In genomic region chr18:13568443-13569392, GRCh38 we compare ENCODE assay signal across 8 cellular contexts.
DNase-seq lines count a peak whose midpoint lies in the region; ATAC-seq and TF ChIP-seq lines count a peak whose summit lies in the region.

No MANE protein-coding gene starts in this region.

- H3K4me1 Mint-ChIP-seq in activated CD4-positive, alpha-beta T cell treated with anti-CD3 and anti-CD28 coated beads, Interleukin-2, amount 10 ng/mL, durations not matched to agents 24 days and 14 days: peaks cover 52% of the 10 kb centered on the region
- H3K4me1 Mint-ChIP-seq in activated T-helper 17 cell treated with anti-CD3 and anti-CD28 coated beads, Interleukin-2, amount 50 U/mL, for 72 hours: peaks cover 27% of the 10 kb centered on the region
- peaks cover 79% of the 10 kb centered on the region for H3K4me1 Mint-ChIP-seq in stimulated activated naive CD8-positive, alpha-beta T cell treated with anti-CD3 and anti-CD28 coated beads, Interleukin-15, Interleukin-2, amounts not matched to agents 100 ng/mL and 50 ng/mL, for 24 hours (ENCODE audit: low read depth)
- no peaks in the 10 kb centered on the region for H3K4me1 Mint-ChIP-seq in MCF 10A (ENCODE audit: insufficient read depth, unreplicated experiment)

- intact Hi-C loops in activated CD4-positive, alpha-beta T cell treated with anti-CD3 and anti-CD28 coated beads, Interleukin-2, amount 10 ng/mL, durations not matched to agents 24 days and 14 days (cut with micrococcal nuclease): loop anchor here (1.0 kb wide), 1 partner anchor 9 kb away; no protein-coding TSS in a partner anchor
- intact Hi-C loops in MCF 10A (cut with micrococcal nuclease): no loop called here

- H3K9me3 Mint-ChIP-seq in activated CD4-positive, alpha-beta T cell treated with anti-CD3 and anti-CD28 coated beads, Interleukin-2, amount 10 ng/mL, durations not matched to agents 24 days and 14 days: no peaks in the 10 kb centered on the region
- H3K9me3 Mint-ChIP-seq in activated T-helper 17 cell treated with anti-CD3 and anti-CD28 coated beads, Interleukin-2, amount 50 U/mL, for 72 hours: no peaks in the 10 kb centered on the region
- H3K9me3 Mint-ChIP-seq in stimulated activated naive CD8-positive, alpha-beta T cell treated with anti-CD3 and anti-CD28 coated beads, Interleukin-15, Interleukin-2, amounts not matched to agents 100 ng/mL and 50 ng/mL, for 24 hours: no peaks in the 10 kb centered on the region
- no peaks in the 10 kb centered on the region for H3K9me3 Mint-ChIP-seq in MCF 10A (ENCODE audit: unreplicated experiment)

- DNase-seq in activated CD4-positive, alpha-beta T cell treated with anti-CD3 and anti-CD28 coated beads, Interleukin-2, amount 10 ng/mL, durations not matched to agents 24 days and 14 days: peak; percentile 72
- no peak for DNase-seq in activated CD4-positive, alpha-beta T cell treated with anti-CD3 and anti-CD28 coated beads, Interleukin-2, amount 50 U/mL, for 4 hours
- DNase-seq in DMS153 treated with DMSO at 0.1 percent for 48 hours (lab: John Stamatoyannopoulos, UW; ENCODE audit: unreplicated experiment) (no peak), MCF 10A (ENCODE audit: unreplicated experiment) (no peak), HT-29 (ENCODE audit: low spot score) (no peak)

- BruUV-seq in MCF 10A (replicated peaks; lab: Mats Ljungman, UMichigan): no TSS peak

- peak overlapping the region; percentile 70 for H3K4me3 Mint-ChIP-seq in activated CD4-positive, alpha-beta T cell treated with anti-CD3 and anti-CD28 coated beads, Interleukin-2, amount 10 ng/mL, durations not matched to agents 24 days and 14 days
- peak overlapping the region; percentile 76 for H3K4me3 Mint-ChIP-seq in activated T-helper 17 cell treated with anti-CD3 and anti-CD28 coated beads, Interleukin-2, amount 50 U/mL, for 72 hours
- H3K4me3 Mint-ChIP-seq in stimulated activated naive CD8-positive, alpha-beta T cell treated with anti-CD3 and anti-CD28 coated beads, Interleukin-15, Interleukin-2, amounts not matched to agents 100 ng/mL and 50 ng/mL, for 24 hours: peak overlapping the region; percentile 61
- no peak overlapping the region for H3K4me3 Mint-ChIP-seq in MCF 10A (ENCODE audit: unreplicated experiment)

- CTCF ChIA-PET in MCF 10A (lab: Yijun Ruan, JAX): interaction anchor here (0.6 to 3.2 kb wide), 2 partner anchors 11 to 200 kb away, joined by 3 to 11 read pairs; no protein-coding TSS in a partner anchor

- ATAC-seq in HG03045 (IDR thresholded peaks at IDR 0.05; ENCODE audit: unreplicated experiment): peak; percentile 57
- peak; percentile 81 for ATAC-seq in activated T-helper 17 cell treated with anti-CD3 and anti-CD28 coated beads, Interleukin-2, amount 50 U/mL, for 72 hours (replicated peaks)

- peaks cover 2% of the 10 kb centered on the region for H3K36me3 Mint-ChIP-seq in activated CD4-positive, alpha-beta T cell treated with anti-CD3 and anti-CD28 coated beads, Interleukin-2, amount 10 ng/mL, durations not matched to agents 24 days and 14 days (ENCODE audit: low read depth)
- H3K36me3 Mint-ChIP-seq in activated T-helper 17 cell treated with anti-CD3 and anti-CD28 coated beads, Interleukin-2, amount 50 U/mL, for 72 hours (ENCODE audit: low read depth): peaks cover 8% of the 10 kb centered on the region
- peaks cover 4% of the 10 kb centered on the region for H3K36me3 Mint-ChIP-seq in stimulated activated naive CD8-positive, alpha-beta T cell treated with anti-CD3 and anti-CD28 coated beads, Interleukin-15, Interleukin-2, amounts not matched to agents 100 ng/mL and 50 ng/mL, for 24 hours (ENCODE audit: low read depth)
- no peaks in the 10 kb centered on the region for H3K36me3 Mint-ChIP-seq in MCF 10A (ENCODE audit: insufficient read depth, unreplicated experiment)

- POLR2A ChIA-PET in MCF 10A (lab: Yijun Ruan, JAX): no interaction called here

- H3K27ac Mint-ChIP-seq in activated CD4-positive, alpha-beta T cell treated with anti-CD3 and anti-CD28 coated beads, Interleukin-2, amount 10 ng/mL, durations not matched to agents 24 days and 14 days: peak overlapping the region; percentile 89
- peak overlapping the region; percentile 92 for H3K27ac Mint-ChIP-seq in activated T-helper 17 cell treated with anti-CD3 and anti-CD28 coated beads, Interleukin-2, amount 50 U/mL, for 72 hours
- peak overlapping the region; percentile 90 for H3K27ac Mint-ChIP-seq in stimulated activated naive CD8-positive, alpha-beta T cell treated with anti-CD3 and anti-CD28 coated beads, Interleukin-15, Interleukin-2, amounts not matched to agents 100 ng/mL and 50 ng/mL, for 24 hours
- no peak overlapping the region for H3K27ac Mint-ChIP-seq in MCF 10A (ENCODE audit: low read depth, unreplicated experiment)

- H3K27me3 Mint-ChIP-seq in activated CD4-positive, alpha-beta T cell treated with anti-CD3 and anti-CD28 coated beads, Interleukin-2, amount 10 ng/mL, durations not matched to agents 24 days and 14 days: no peaks in the 10 kb centered on the region
- no peaks in the 10 kb centered on the region for H3K27me3 Mint-ChIP-seq in activated T-helper 17 cell treated with anti-CD3 and anti-CD28 coated beads, Interleukin-2, amount 50 U/mL, for 72 hours
- H3K27me3 Mint-ChIP-seq in stimulated activated naive CD8-positive, alpha-beta T cell treated with anti-CD3 and anti-CD28 coated beads, Interleukin-15, Interleukin-2, amounts not matched to agents 100 ng/mL and 50 ng/mL, for 24 hours: no peaks in the 10 kb centered on the region
- no peaks in the 10 kb centered on the region for H3K27me3 Mint-ChIP-seq in MCF 10A (ENCODE audit: insufficient read depth, unreplicated experiment)

- TF ChIP-seq CTCF in MCF 10A (IDR thresholded peaks at IDR 0.05; ENCODE audit: unreplicated experiment): no peak
